ENCODE assay signal across 14 cellular contexts in genomic region chr18:77290856-77291255, GRCh38. TPM values are rescaled to one million over a fixed set of nuclear protein-coding genes. Genes with fewer than 3 reads are reported as not detected.
"Had no signal": no experiment of that assay in that cellular context is flagged by ENCODE, and none has a peak within 500 bp of the region (broad histone marks: within the 10 kb centered on the region; RNA-seq: fewer than 3 reads in every experiment).

No MANE protein-coding gene starts in this region.

RNA-seq across cellular contexts. Expression of gene GALR1, which starts 41.2 kb away (rescaled TPM):
- total RNA-seq: dermis microvascular lymphatic vessel endothelial cell, endothelial cell of umbilical vein, epithelial cell of proximal tubule, fibroblast of lung, fibroblast of villous mesenchyme, foreskin keratinocyte, kidney epithelial cell, left lung, left ventricle myocardium superior, lower leg skin, lower lobe of right lung, lung microvascular endothelial cell had no signal
- polyA plus RNA-seq: endothelial cell of umbilical vein, fibroblast of lung, foreskin keratinocyte, hepatocyte, keratinocyte had no signal
